In genomic region chr1:92080128-92080985, GRCh38 we compare ENCODE assay signal across 8 cellular contexts. TPM values are rescaled to one million over a fixed set of nuclear protein-coding genes. Genes with fewer than 3 reads are reported as not detected.
DNase-seq lines count a peak whose midpoint lies in the region; ATAC-seq and TF ChIP-seq lines count a peak whose summit lies in the region.

TSS of gene BTBD8 (plus strand) at chr1:92080345. CDS start at chr1:92080572, 227 bp downstream.

- H3K36me3 ChIP-seq in breast epithelium = no peaks in the 10 kb centered on the region

- H3K27ac ChIP-seq in VCaP = peak within 1 kb of the TSS; percentile 79
- peak within 1 kb of the TSS; percentile 79 to 89 for H3K27ac ChIP-seq in breast epithelium
- peak within 1 kb of the TSS in 20 of 21 experiments; percentile 21 to 87 (median 70) for H3K27ac ChIP-seq in skin epidermis

- peaks cover 4 to 6% of the 10 kb centered on the region in 2 donors for H3K9me3 ChIP-seq in breast epithelium

- DNase-seq in A172 (ENCODE audit: low spot score) = peak; percentile 54
- peak; percentile 14 for DNase-seq in NCI-H2171 (lab: John Stamatoyannopoulos, UW)
- DNase-seq in breast epithelium (ENCODE audit: low spot score in 2 of 2) = peak; percentile 73 to 74
- DNase-seq in iPS-NIHi11 (ENCODE audit: low spot score) = peak; percentile 92

- TF ChIP-seq POLR2A in breast epithelium (IDR thresholded peaks at IDR 0.05) = peak; percentile 14

- H3K4me3 ChIP-seq in breast epithelium (peak within 1 kb of the TSS; percentile 67 to 82 (median 71)), skin epidermis (peak within 1 kb of the TSS; percentile 47 to 86 (median 75))

- ATAC-seq in GM18858 (IDR thresholded peaks at IDR 0.05; ENCODE audit: unreplicated experiment) (peak; percentile 88), HG03095 (IDR thresholded peaks at IDR 0.05; ENCODE audit: unreplicated experiment) (peak; percentile 95)

- intact Hi-C loops in breast epithelium (cut with DNase I; ENCODE audit: low total_unique reads) = loop anchor here (5.0 kb wide), 1 partner anchor 83 kb away; no protein-coding TSS in a partner anchor

- TF ChIP-seq CTCF in VCaP (conservative IDR thresholded peaks at IDR 0.05) (no peak), breast epithelium (IDR thresholded peaks at IDR 0.05) (no peak)

- H3K27me3 ChIP-seq in breast epithelium = no peaks in the 10 kb centered on the region

- H3K4me1 ChIP-seq in breast epithelium = no peaks in the 10 kb centered on the region

RNA-seq across cellular contexts. Expression of gene BTBD8, which starts in this region (rescaled TPM):
- 2.4 and 3.4 TPM in 2 replicates for total RNA-seq in A172 (2014; rRNA removed; shearing (Covaris generic))
- 10 to 100 TPM in 1 of 3 donors, 1 to 10 TPM in 2; 7.2 to 12.6 (median 7.5) TPM for total RNA-seq in breast epithelium

Comparison
In these comparisons a context has a peak if more than half of its experiments do, and no peak if none do; other contexts are left out.
1. Peak in every context shown above with its lines: DNase-seq, ATAC-seq, H3K4me3 ChIP-seq and H3K27ac ChIP-seq.
2. DNase-seq: peak in every context shown above with its lines; median percentile 92 in iPS-NIHi11; 74 in breast epithelium; 54 in A172; 14 in NCI-H2171.